In genomic region chr12:29149691-29150382, GRCh38 we compare ENCODE assay signal across 8 cellular contexts. TPM values are rescaled to one million over a fixed set of nuclear protein-coding genes. Genes with fewer than 3 reads are reported as not detected.
A peak's percentile ranks its signal among the peaks of the same experiment; 100 is the strongest.
DNase-seq lines count a peak whose midpoint lies in the region; ATAC-seq and TF ChIP-seq lines count a peak whose summit lies in the region.

No MANE protein-coding gene starts in this region.

- H3K9me3 ChIP-seq in BE2C = no peaks in the 10 kb centered on the region

- no peak overlapping the region for H3K27ac Mint-ChIP-seq in T-helper 1 cell treated with Interleukin-12 subunit alpha and Interleukin-12 subunit beta and Interleukin-4 antibody, amounts not matched to agents 30 μg/mL and 1 μg/mL, for 36 hours
- no peak overlapping the region for H3K27ac Mint-ChIP-seq in natural killer cell treated with Interleukin-12 subunit alpha and Interleukin-12 subunit beta and Interleukin-15 and Interleukin-18, amount 100 ng/mL, for 72 hours

- H3K36me3 ChIP-seq in BE2C = no peaks in the 10 kb centered on the region

- no peaks in the 10 kb centered on the region for H3K36me3 Mint-ChIP-seq in T-helper 1 cell treated with Interleukin-12 subunit alpha and Interleukin-12 subunit beta and Interleukin-4 antibody, amounts not matched to agents 30 μg/mL and 1 μg/mL, for 36 hours (ENCODE audit: low read depth)
- no peaks in the 10 kb centered on the region for H3K36me3 Mint-ChIP-seq in natural killer cell treated with Interleukin-12 subunit alpha and Interleukin-12 subunit beta and Interleukin-15 and Interleukin-18, amount 100 ng/mL, for 72 hours

- peaks cover 51% of the 10 kb centered on the region for H3K27me3 Mint-ChIP-seq in T-helper 1 cell treated with Interleukin-12 subunit alpha and Interleukin-12 subunit beta and Interleukin-4 antibody, amounts not matched to agents 30 μg/mL and 1 μg/mL, for 36 hours (ENCODE audit: low read depth)
- peaks cover 0 to 5% of the 10 kb centered on the region in 2 donors for H3K27me3 Mint-ChIP-seq in natural killer cell treated with Interleukin-12 subunit alpha and Interleukin-12 subunit beta and Interleukin-15 and Interleukin-18, amount 100 ng/mL, for 72 hours

- DNase-seq in BE2C (peak; percentile 42), erythroblast (lab: John Stamatoyannopoulos, UW) (peak in 1 of 2 experiments; percentile 60), SIG-M5 (lab: John Stamatoyannopoulos, UW) (no peak), SKM-1 treated with dmso at 0.1 percent for 144 hours (lab: John Stamatoyannopoulos, UW; ENCODE audit: unreplicated experiment) (no peak)
- no peak for DNase-seq in natural killer cell treated with Interleukin-12 subunit alpha and Interleukin-12 subunit beta and Interleukin-15 and Interleukin-18, amount 100 ng/mL, for 72 hours (ENCODE audit: low spot score)

- TF ChIP-seq POLR2A in erythroblast (IDR thresholded peaks at IDR 0.05; ENCODE audit: low read length) = peak; percentile 48

- peaks cover 15% of the 10 kb centered on the region for H3K4me1 Mint-ChIP-seq in T-helper 1 cell treated with Interleukin-12 subunit alpha and Interleukin-12 subunit beta and Interleukin-4 antibody, amounts not matched to agents 30 μg/mL and 1 μg/mL, for 36 hours (ENCODE audit: low read depth)
- peaks cover 15 to 38% of the 10 kb centered on the region in 2 donors for H3K4me1 Mint-ChIP-seq in natural killer cell treated with Interleukin-12 subunit alpha and Interleukin-12 subunit beta and Interleukin-15 and Interleukin-18, amount 100 ng/mL, for 72 hours (ENCODE audit: low read depth in 2 of 2)

- TF ChIP-seq CTCF in BE2C (IDR thresholded peaks at IDR 0.05; ENCODE audit: low read depth, low read length) = no peak

- no peaks in the 10 kb centered on the region for H3K27me3 ChIP-seq in BE2C

- H3K9me3 Mint-ChIP-seq in T-helper 1 cell treated with Interleukin-12 subunit alpha and Interleukin-12 subunit beta and Interleukin-4 antibody, amounts not matched to agents 30 μg/mL and 1 μg/mL, for 36 hours = no peaks in the 10 kb centered on the region
- no peaks in the 10 kb centered on the region for H3K9me3 Mint-ChIP-seq in natural killer cell treated with Interleukin-12 subunit alpha and Interleukin-12 subunit beta and Interleukin-15 and Interleukin-18, amount 100 ng/mL, for 72 hours

- peaks cover 36% of the 10 kb centered on the region for H3K4me1 ChIP-seq in BE2C

- H3K4me3 ChIP-seq in BE2C (ENCODE audit: low read depth, low read length) = peak overlapping the region; percentile 85

- ATAC-seq in GM21786 (IDR thresholded peaks at IDR 0.05; ENCODE audit: unreplicated experiment) (peak; percentile 4), GM18868 (IDR thresholded peaks at IDR 0.05; ENCODE audit: unreplicated experiment) (no peak)
- peak; percentile 21 to 35 for ATAC-seq in natural killer cell treated with Interleukin-12 subunit alpha and Interleukin-12 subunit beta and Interleukin-15 and Interleukin-18, amount 100 ng/mL, for 72 hours

- peak overlapping the region; percentile 95 for H3K4me3 Mint-ChIP-seq in T-helper 1 cell treated with Interleukin-12 subunit alpha and Interleukin-12 subunit beta and Interleukin-4 antibody, amounts not matched to agents 30 μg/mL and 1 μg/mL, for 36 hours
- H3K4me3 Mint-ChIP-seq in natural killer cell treated with Interleukin-12 subunit alpha and Interleukin-12 subunit beta and Interleukin-15 and Interleukin-18, amount 100 ng/mL, for 72 hours = peak overlapping the region; percentile 97

RNA-seq across cellular contexts. Expression of gene FAR2, which starts 0.8 kb away (rescaled TPM):
- 116 TPM for polyA plus RNA-seq in BE2C (2012; ENCODE audit: insufficient read depth, insufficient read length, low read depth)
- total RNA-seq in natural killer cell treated with Interleukin-12 subunit alpha and Interleukin-12 subunit beta and Interleukin-15 and Interleukin-18, amount 100 ng/mL, for 72 hours = 10 to 100 TPM; 13.5 to 38.4 TPM
